Comparison of ENCODE assay signal across 1 cellular context in genomic region chr2:202387608-202388342, GRCh38.
TF ChIP-seq lines count a peak whose summit lies in the region.

No MANE protein-coding gene starts in this region.

TF ChIP-seq in HEK293, 187 proteins besides CTCF, POLR2A, EP300 and RAD21 (continued from another document and continues in another):
- TF ChIP-seq PRDM6 (tag by site-specific recombination; IDR thresholded peaks at IDR 0.05) (peak; percentile 97), ZNF48 (tag by site-specific recombination; IDR thresholded peaks at IDR 0.05) (no peak), MYNN (tag by site-specific recombination; IDR thresholded peaks at IDR 0.05; ENCODE audit: borderline replicate concordance) (no peak), ZFHX2 (tag by site-specific recombination; conservative IDR thresholded peaks at IDR 0.05) (no peak), TSHZ1 (tag by site-specific recombination; IDR thresholded peaks at IDR 0.05; ENCODE audit: borderline replicate concordance) (no peak), ZNF843 (tag by site-specific recombination; IDR thresholded peaks at IDR 0.05) (0 out of 2 replicates have a peak, but pooled peaks have one; percentile 16), ZNF501 (tag by site-specific recombination; IDR thresholded peaks at IDR 0.05) (no peak), ZNF341 (tag by site-specific recombination; IDR thresholded peaks at IDR 0.05; ENCODE audit: low read depth) (peak; percentile 31; the same call in 1 of the 2 replicates), SP2 (tag by site-specific recombination; IDR thresholded peaks at IDR 0.05) (no peak), OSR2 (tag by site-specific recombination; IDR thresholded peaks at IDR 0.05) (0 out of 2 replicates have a peak, but pooled peaks have one; percentile 34), ZNF302 (tag by site-specific recombination; IDR thresholded peaks at IDR 0.05; ENCODE audit: low read depth) (no peak), ZNF76 (tag by site-specific recombination; IDR thresholded peaks at IDR 0.05; ENCODE audit: borderline replicate concordance, low read depth) (no peak), ZNF416 (tag by site-specific recombination; IDR thresholded peaks at IDR 0.05) (no peak), ZNF311 (tag by site-specific recombination; IDR thresholded peaks at IDR 0.05; ENCODE audit: borderline replicate concordance) (no peak), ZNF518A (tag by site-specific recombination; conservative IDR thresholded peaks at IDR 0.05; ENCODE audit: low read depth) (no peak), ZNF146 (tag by site-specific recombination; IDR thresholded peaks at IDR 0.05) (no peak), ZNF121 (tag by site-specific recombination; IDR thresholded peaks at IDR 0.05) (no peak), RBAK (tag by site-specific recombination; IDR thresholded peaks at IDR 0.05) (no peak), ZBTB49 (tag by site-specific recombination; IDR thresholded peaks at IDR 0.05; ENCODE audit: low read depth) (no peak), ZNF747 (tag by site-specific recombination; IDR thresholded peaks at IDR 0.05) (no peak), ZBTB8A (tag by site-specific recombination; IDR thresholded peaks at IDR 0.05) (no peak), ZNF624 (tag by site-specific recombination; IDR thresholded peaks at IDR 0.05) (no peak), ZNF530 (tag by site-specific recombination; IDR thresholded peaks at IDR 0.05; ENCODE audit: low read depth) (no peak)
- TF ChIP-seq, protein P1, sequence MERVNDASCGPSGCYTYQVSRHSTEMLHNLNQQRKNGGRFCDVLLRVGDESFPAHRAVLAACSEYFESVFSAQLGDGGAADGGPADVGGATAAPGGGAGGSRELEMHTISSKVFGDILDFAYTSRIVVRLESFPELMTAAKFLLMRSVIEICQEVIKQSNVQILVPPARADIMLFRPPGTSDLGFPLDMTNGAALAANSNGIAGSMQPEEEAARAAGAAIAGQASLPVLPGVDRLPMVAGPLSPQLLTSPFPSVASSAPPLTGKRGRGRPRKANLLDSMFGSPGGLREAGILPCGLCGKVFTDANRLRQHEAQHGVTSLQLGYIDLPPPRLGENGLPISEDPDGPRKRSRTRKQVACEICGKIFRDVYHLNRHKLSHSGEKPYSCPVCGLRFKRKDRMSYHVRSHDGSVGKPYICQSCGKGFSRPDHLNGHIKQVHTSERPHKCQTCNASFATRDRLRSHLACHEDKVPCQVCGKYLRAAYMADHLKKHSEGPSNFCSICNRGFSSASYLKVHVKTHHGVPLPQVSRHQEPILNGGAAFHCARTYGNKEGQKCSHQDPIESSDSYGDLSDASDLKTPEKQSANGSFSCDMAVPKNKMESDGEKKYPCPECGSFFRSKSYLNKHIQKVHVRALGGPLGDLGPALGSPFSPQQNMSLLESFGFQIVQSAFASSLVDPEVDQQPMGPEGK (tag by site-specific recombination; IDR thresholded peaks at IDR 0.05), result no peak
- TF ChIP-seq, protein P2, sequence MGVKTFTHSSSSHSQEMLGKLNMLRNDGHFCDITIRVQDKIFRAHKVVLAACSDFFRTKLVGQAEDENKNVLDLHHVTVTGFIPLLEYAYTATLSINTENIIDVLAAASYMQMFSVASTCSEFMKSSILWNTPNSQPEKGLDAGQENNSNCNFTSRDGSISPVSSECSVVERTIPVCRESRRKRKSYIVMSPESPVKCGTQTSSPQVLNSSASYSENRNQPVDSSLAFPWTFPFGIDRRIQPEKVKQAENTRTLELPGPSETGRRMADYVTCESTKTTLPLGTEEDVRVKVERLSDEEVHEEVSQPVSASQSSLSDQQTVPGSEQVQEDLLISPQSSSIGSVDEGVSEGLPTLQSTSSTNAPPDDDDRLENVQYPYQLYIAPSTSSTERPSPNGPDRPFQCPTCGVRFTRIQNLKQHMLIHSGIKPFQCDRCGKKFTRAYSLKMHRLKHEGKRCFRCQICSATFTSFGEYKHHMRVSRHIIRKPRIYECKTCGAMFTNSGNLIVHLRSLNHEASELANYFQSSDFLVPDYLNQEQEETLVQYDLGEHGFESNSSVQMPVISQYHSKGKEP (tag by site-specific recombination; IDR thresholded peaks at IDR 0.05), result no peak
- TF ChIP-seq, protein P3, sequence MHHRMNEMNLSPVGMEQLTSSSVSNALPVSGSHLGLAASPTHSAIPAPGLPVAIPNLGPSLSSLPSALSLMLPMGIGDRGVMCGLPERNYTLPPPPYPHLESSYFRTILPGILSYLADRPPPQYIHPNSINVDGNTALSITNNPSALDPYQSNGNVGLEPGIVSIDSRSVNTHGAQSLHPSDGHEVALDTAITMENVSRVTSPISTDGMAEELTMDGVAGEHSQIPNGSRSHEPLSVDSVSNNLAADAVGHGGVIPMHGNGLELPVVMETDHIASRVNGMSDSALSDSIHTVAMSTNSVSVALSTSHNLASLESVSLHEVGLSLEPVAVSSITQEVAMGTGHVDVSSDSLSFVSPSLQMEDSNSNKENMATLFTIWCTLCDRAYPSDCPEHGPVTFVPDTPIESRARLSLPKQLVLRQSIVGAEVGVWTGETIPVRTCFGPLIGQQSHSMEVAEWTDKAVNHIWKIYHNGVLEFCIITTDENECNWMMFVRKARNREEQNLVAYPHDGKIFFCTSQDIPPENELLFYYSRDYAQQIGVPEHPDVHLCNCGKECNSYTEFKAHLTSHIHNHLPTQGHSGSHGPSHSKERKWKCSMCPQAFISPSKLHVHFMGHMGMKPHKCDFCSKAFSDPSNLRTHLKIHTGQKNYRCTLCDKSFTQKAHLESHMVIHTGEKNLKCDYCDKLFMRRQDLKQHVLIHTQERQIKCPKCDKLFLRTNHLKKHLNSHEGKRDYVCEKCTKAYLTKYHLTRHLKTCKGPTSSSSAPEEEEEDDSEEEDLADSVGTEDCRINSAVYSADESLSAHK (tag by site-specific recombination; IDR thresholded peaks at IDR 0.05), result peak; percentile 42; the same call in 1 of the 2 replicates
- TF ChIP-seq, protein P4, sequence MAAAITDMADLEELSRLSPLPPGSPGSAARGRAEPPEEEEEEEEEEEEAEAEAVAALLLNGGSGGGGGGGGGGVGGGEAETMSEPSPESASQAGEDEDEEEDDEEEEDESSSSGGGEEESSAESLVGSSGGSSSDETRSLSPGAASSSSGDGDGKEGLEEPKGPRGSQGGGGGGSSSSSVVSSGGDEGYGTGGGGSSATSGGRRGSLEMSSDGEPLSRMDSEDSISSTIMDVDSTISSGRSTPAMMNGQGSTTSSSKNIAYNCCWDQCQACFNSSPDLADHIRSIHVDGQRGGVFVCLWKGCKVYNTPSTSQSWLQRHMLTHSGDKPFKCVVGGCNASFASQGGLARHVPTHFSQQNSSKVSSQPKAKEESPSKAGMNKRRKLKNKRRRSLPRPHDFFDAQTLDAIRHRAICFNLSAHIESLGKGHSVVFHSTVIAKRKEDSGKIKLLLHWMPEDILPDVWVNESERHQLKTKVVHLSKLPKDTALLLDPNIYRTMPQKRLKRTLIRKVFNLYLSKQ (tag by site-specific recombination; IDR thresholded peaks at IDR 0.05; ENCODE audit: borderline replicate concordance), result no peak
- TF ChIP-seq, protein P5, sequence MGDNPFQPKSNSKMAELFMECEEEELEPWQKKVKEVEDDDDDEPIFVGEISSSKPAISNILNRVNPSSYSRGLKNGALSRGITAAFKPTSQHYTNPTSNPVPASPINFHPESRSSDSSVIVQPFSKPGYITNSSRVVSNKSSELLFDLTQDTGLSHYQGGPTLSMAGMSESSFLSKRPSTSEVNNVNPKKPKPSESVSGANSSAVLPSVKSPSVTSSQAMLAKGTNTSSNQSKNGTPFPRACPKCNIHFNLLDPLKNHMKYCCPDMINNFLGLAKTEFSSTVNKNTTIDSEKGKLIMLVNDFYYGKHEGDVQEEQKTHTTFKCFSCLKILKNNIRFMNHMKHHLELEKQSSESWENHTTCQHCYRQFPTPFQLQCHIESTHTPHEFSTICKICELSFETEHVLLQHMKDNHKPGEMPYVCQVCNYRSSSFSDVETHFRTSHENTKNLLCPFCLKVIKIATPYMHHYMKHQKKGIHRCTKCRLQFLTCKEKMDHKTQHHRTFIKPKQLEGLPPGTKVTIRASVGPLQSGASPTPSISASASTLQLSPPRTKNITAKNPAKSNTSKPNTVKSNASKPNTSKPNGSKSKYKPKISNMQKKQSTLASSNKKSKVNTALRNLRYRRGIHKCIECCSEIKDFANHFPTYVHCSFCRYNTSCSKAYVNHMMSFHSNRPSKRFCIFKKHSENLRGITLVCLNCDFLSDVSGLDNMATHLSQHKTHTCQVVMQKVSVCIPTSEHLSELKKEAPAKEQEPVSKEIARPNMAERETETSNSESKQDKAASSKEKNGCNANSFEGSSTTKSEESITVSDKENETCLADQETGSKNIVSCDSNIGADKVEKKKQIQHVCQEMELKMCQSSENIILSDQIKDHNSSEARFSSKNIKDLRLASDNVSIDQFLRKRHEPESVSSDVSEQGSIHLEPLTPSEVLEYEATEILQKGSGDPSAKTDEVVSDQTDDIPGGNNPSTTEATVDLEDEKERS (tag by site-specific recombination; IDR thresholded peaks at IDR 0.05), result no peak
